ENCODE assay signal across 9 cellular contexts in genomic region chr9:99140685-99141314, GRCh38. TPM values are rescaled to one million over a fixed set of nuclear protein-coding genes. Genes with fewer than 3 reads are reported as not detected.
DNase-seq lines count a peak whose midpoint lies in the region; ATAC-seq and TF ChIP-seq lines count a peak whose summit lies in the region.
"Had no signal": no experiment of that assay in that cellular context is flagged by ENCODE, and none has a peak within 500 bp of the region (broad histone marks: within the 10 kb centered on the region; RNA-seq: fewer than 3 reads in every experiment).

No MANE protein-coding gene starts in this region.

- no peaks in the 10 kb centered on the region for H3K9me3 Mint-ChIP-seq in activated T-helper 1 cell treated with anti-CD3 and anti-CD28 coated beads, Interleukin-12 subunit alpha, Interleukin-12 subunit beta, Interleukin-2, Interleukin-4 antibody, amounts not matched to agents 30 ng/mL and 10 ng/mL and 1 ng/mL, durations not matched to agents 14 hours and 24 hours and 36 hours

- DNase-seq in DMS 273 (lab: John Stamatoyannopoulos, UW; ENCODE audit: unreplicated experiment) (peak; percentile 57), DMS 273 treated with DMSO at 0.1 percent for 48 hours (lab: John Stamatoyannopoulos, UW) (no peak), HCEC 1CT (peak; percentile 57), NOMO-1 treated with dmso at 0.1 percent for 144 hours (lab: John Stamatoyannopoulos, UW; ENCODE audit: unreplicated experiment) (peak; percentile 24), foreskin fibroblast (peak; percentile 30 to 77)
- no peak for DNase-seq in activated T-helper 1 cell treated with anti-CD3 and anti-CD28 coated beads, Interleukin-12 subunit alpha, Interleukin-12 subunit beta, Interleukin-2, Interleukin-4 antibody, amounts not matched to agents 30 ng/mL and 10 ng/mL and 1 ng/mL, durations not matched to agents 14 hours and 24 hours and 36 hours (ENCODE audit: low spot score)

- H3K27ac ChIP-seq in neutrophil = no peak overlapping the region
- H3K27ac ChIP-seq: epithelial cell of prostate had no signal

- ATAC-seq in HG02970 (IDR thresholded peaks at IDR 0.05; ENCODE audit: low FRiP score, unreplicated experiment) = no peak

- peaks cover 21% of the 10 kb centered on the region in 2 experiments for H3K4me1 ChIP-seq in neutrophil (ENCODE audit: control insufficient read depth in 1 of 2, insufficient read depth in 1 of 2, low read depth in 1 of 2, low read length in 1 of 2)

- H3K4me1 Mint-ChIP-seq in activated T-helper 1 cell treated with anti-CD3 and anti-CD28 coated beads, Interleukin-12 subunit alpha, Interleukin-12 subunit beta, Interleukin-2, Interleukin-4 antibody, amounts not matched to agents 30 ng/mL and 10 ng/mL and 1 ng/mL, durations not matched to agents 14 hours and 24 hours and 36 hours (ENCODE audit: low read depth) = peaks cover 37% of the 10 kb centered on the region

- H3K36me3 ChIP-seq in neutrophil = peaks cover 71% of the 10 kb centered on the region

- H3K36me3 Mint-ChIP-seq in activated T-helper 1 cell treated with anti-CD3 and anti-CD28 coated beads, Interleukin-12 subunit alpha, Interleukin-12 subunit beta, Interleukin-2, Interleukin-4 antibody, amounts not matched to agents 30 ng/mL and 10 ng/mL and 1 ng/mL, durations not matched to agents 14 hours and 24 hours and 36 hours (ENCODE audit: low read depth) = peaks cover 62% of the 10 kb centered on the region

- no peak overlapping the region for H3K4me3 ChIP-seq in foreskin fibroblast (ENCODE audit: low read depth in 1 of 2, low read length in 2 of 2)
- H3K4me3 ChIP-seq in neutrophil (ENCODE audit: low read depth in 1 of 2, low read length in 1 of 2) = no peak overlapping the region

- peak overlapping the region; percentile 9 for H3K27ac Mint-ChIP-seq in activated T-helper 1 cell treated with anti-CD3 and anti-CD28 coated beads, Interleukin-12 subunit alpha, Interleukin-12 subunit beta, Interleukin-2, Interleukin-4 antibody, amounts not matched to agents 30 ng/mL and 10 ng/mL and 1 ng/mL, durations not matched to agents 14 hours and 24 hours and 36 hours

- no peaks in the 10 kb centered on the region for H3K9me3 ChIP-seq in neutrophil

- no peak overlapping the region for H3K4me3 Mint-ChIP-seq in activated T-helper 1 cell treated with anti-CD3 and anti-CD28 coated beads, Interleukin-12 subunit alpha, Interleukin-12 subunit beta, Interleukin-2, Interleukin-4 antibody, amounts not matched to agents 30 ng/mL and 10 ng/mL and 1 ng/mL, durations not matched to agents 14 hours and 24 hours and 36 hours

- H3K27me3 Mint-ChIP-seq in activated T-helper 1 cell treated with anti-CD3 and anti-CD28 coated beads, Interleukin-12 subunit alpha, Interleukin-12 subunit beta, Interleukin-2, Interleukin-4 antibody, amounts not matched to agents 30 ng/mL and 10 ng/mL and 1 ng/mL, durations not matched to agents 14 hours and 24 hours and 36 hours (ENCODE audit: insufficient read depth) = no peaks in the 10 kb centered on the region

- TF ChIP-seq CTCF in foreskin fibroblast (IDR thresholded peaks at IDR 0.05; ENCODE audit: low read depth, low read length) (peak; percentile 81), neutrophil (IDR thresholded peaks at IDR 0.05) (peak; percentile 50)

- intact Hi-C loops in activated T-helper 1 cell treated with anti-CD3 and anti-CD28 coated beads, Interleukin-12 subunit alpha, Interleukin-12 subunit beta, Interleukin-2, Interleukin-4 antibody, amounts not matched to agents 30 ng/mL and 10 ng/mL and 1 ng/mL, durations not matched to agents 14 hours and 24 hours and 36 hours (cut with micrococcal nuclease) = loop anchor here (1.0 kb wide), 3 partner anchors 140 to 292 kb away; no protein-coding TSS in a partner anchor

- H3K27me3 ChIP-seq in neutrophil = no peaks in the 10 kb centered on the region

RNA-seq across cellular contexts. Expression of gene TGFBR1, which starts 35.9 kb away (rescaled TPM):
- total RNA-seq in activated T-helper 1 cell treated with anti-CD3 and anti-CD28 coated beads, Interleukin-12 subunit alpha, Interleukin-12 subunit beta, Interleukin-2, Interleukin-4 antibody, amounts not matched to agents 30 ng/mL and 10 ng/mL and 1 ng/mL, durations not matched to agents 14 hours and 24 hours and 36 hours = 38.5 and 42.6 TPM in 2 replicates

Comparison
In these comparisons a context has a peak if more than half of its experiments do, and no peak if none do; other contexts are left out.
1. DNase-seq: peak in DMS 273 (single experiment), HCEC 1CT (single experiment), NOMO-1 treated with dmso at 0.1 percent for 144 hours (single experiment) and foreskin fibroblast (2 of 2); none in DMS 273 treated with DMSO at 0.1 percent for 48 hours (single experiment) and activated T-helper 1 cell treated with anti-CD3 and anti-CD28 coated beads, Interleukin-12 subunit alpha, Interleukin-12 subunit beta, Interleukin-2, Interleukin-4 antibody, amounts not matched to agents 30 ng/mL and 10 ng/mL and 1 ng/mL, durations not matched to agents 14 hours and 24 hours and 36 hours (single experiment).